8 cellular contexts compared by ENCODE assay signal in the genomic region with DNA sequence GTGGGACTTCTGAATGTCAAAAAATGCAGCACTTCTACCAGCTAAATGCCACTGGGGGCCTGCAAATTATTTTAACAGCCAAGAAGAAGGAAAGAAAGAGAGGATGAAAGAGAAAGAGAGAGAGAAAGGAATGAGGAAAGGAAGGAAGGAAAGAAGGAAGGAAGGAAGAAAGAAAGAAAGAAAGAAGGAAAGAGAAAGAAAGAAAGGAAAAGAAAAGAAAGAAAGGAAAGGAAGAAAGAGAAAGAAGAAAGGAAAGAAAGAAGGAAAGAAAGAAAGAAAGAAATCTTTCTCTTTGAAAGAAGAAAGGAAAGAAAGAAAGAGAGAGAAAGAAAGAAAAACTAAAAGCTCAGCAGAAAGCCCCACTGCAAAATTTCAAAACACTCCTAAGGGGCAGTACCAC.
"Had no signal": no experiment of that assay in that cellular context is flagged by ENCODE, and none has a peak within 500 bp of the region (broad histone marks: within the 10 kb centered on the region; RNA-seq: fewer than 3 reads in every experiment).

No MANE protein-coding gene starts in this region.

- ATAC-seq: GM12878 had no signal

- H3K4me3 ChIP-seq: GM12878 had no signal

- DNase-seq: GDM1, GF-D8 had no signal

- FAIRE-seq: G401.6, GM12878, GM12891, GM12892, GM18507, GM19239 had no signal
